ENCODE assay signal across 22 cellular contexts in the genomic region with DNA sequence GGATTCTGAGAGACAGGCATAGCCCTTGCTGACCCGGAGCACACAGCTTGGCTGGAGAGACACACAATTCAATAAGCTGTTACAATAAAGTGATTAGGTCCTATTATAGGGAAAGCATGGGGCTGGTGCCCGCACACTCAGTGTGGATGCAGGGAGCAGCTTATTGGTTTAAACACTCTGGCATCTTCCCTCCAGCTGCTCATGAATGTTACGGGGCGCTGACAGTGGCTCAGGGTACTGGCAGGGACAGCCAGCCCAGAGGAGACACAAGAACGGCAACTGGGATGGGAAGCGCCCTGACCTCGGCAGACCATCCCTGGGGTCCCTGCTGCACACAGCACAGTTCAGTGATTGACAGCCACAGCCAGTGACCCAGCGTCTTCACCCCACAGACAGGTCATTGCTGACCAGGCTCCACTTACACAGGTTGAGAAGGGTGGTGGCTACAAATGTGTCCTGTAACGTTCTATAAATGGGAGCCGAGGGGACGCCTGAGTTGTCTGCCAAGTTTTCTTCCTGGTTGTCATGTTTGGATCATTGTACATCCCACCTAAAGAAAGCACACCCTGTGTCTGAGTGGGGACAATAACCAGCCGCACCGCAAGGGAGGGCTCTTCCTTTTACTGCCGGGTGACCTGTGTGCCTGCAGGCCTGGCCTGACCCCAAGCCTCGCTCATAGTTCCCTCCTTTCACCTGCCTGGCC.
DNase-seq lines count a peak whose midpoint lies in the region; ATAC-seq and TF ChIP-seq lines count a peak whose summit lies in the region.
"Had no signal": no experiment of that assay in that cellular context is flagged by ENCODE, and none has a peak within 500 bp of the region (broad histone marks: within the 10 kb centered on the region; RNA-seq: fewer than 3 reads in every experiment).

No MANE protein-coding gene starts in this region.

- H3K4me1 ChIP-seq in right cardiac atrium (ENCODE audit: control insufficient read depth, insufficient read depth, low read length): peaks cover 4% of the 10 kb centered on the region
- H3K4me1 ChIP-seq in upper lobe of right lung: peaks cover 12% of the 10 kb centered on the region

- H3K36me3 Mint-ChIP-seq in brain (peaks cover 86% of the 10 kb centered on the region), nephron progenitor cell (ENCODE audit: low read depth) (peaks cover 52% of the 10 kb centered on the region)
- H3K36me3 Mint-ChIP-seq: activated naive CD8-positive, alpha-beta T cell had no signal

- intact Hi-C loops in Right ventricle myocardium inferior (cut with DNase I) (no loop called here), right cardiac atrium (cut with DNase I) (no loop called here), upper lobe of right lung (cut with DNase I) (no loop called here)

- H3K27me3 Mint-ChIP-seq in brain (peaks cover 4% of the 10 kb centered on the region), nephron progenitor cell (ENCODE audit: low read depth, poor library complexity) (peaks cover 9% of the 10 kb centered on the region)
- H3K27me3 Mint-ChIP-seq: activated CD4-positive, alpha-beta T cell treated with anti-CD3 and anti-CD28 coated beads, Interleukin-2, amount 10 ng/mL, durations not matched to agents 7 days and 5 days had no signal

- WGBS in right cardiac atrium: 56% methylated on average over 15 of the region's 15 CpGs

- H3K9me3 Mint-ChIP-seq in brain (peaks cover 9 to 49% (median 25%) of the 10 kb centered on the region in 5 experiments), nephron progenitor cell (peaks cover 34% of the 10 kb centered on the region)
- H3K9me3 Mint-ChIP-seq: activated CD4-positive, alpha-beta T cell treated with anti-CD3 and anti-CD28 coated beads, Interleukin-2, amount 10 ng/mL, durations not matched to agents 7 days and 5 days had no signal

- TF ChIP-seq CTCF in brain (conservative IDR thresholded peaks at IDR 0.05) (no peak), nephron progenitor cell (IDR thresholded peaks at IDR 0.05) (no peak), upper lobe of right lung (IDR thresholded peaks at IDR 0.05) (no peak)

- H3K27ac ChIP-seq in right cardiac atrium (ENCODE audit: low read length) (no peak overlapping the region), substantia nigra (ENCODE audit: low read depth, low read length, poor library complexity, severe bottlenecking) (peak overlapping the region; percentile 35), upper lobe of right lung (no peak overlapping the region)
- H3K27ac ChIP-seq: transverse colon had no signal

- DNase-seq in Right ventricle myocardium inferior (ENCODE audit: missing footprints) (peak; percentile 18), right cardiac atrium (no peak), nephron progenitor cell (peak; percentile 51), substantia nigra (lab: John Stamatoyannopoulos, UW) (no peak), NCI-H510A (lab: John Stamatoyannopoulos, UW) (no peak), upper lobe of right lung (no peak)
- DNase-seq: 8988T; activated CD4-positive, alpha-beta T cell treated with anti-CD3 and anti-CD28 coated beads, Interleukin-2, amount 10 ng/mL, durations not matched to agents 7 days and 5 days; AML-193; DMS79 treated with DMSO at 0.1 percent for 48 hours; effector memory CD8-positive, alpha-beta T cell; NCI-H1105 treated with DMSO at 0.1 percent for 48 hours; NCI-H69; nucleus accumbens; SHP77 treated with DMSO at 0.1 percent for 48 hours; stimulated activated CD4-positive, alpha-beta T cell treated with anti-CD3 and anti-CD28 coated beads, Interleukin-2, amount 100 ng/mL, for 24 hours; stimulated activated naive CD4-positive, alpha-beta T cell treated with Interleukin-2 at 50 U/mL for 16 hours; transverse colon had no signal

- peaks cover 59% of the 10 kb centered on the region for H3K4me1 Mint-ChIP-seq in brain
- peaks cover 52% of the 10 kb centered on the region for H3K4me1 Mint-ChIP-seq in nephron progenitor cell
- H3K4me1 Mint-ChIP-seq: activated CD4-positive, alpha-beta T cell treated with anti-CD3 and anti-CD28 coated beads, Interleukin-2, amount 10 ng/mL, durations not matched to agents 7 days and 5 days; activated T-helper 17 cell treated with anti-CD3 and anti-CD28 coated beads, Interleukin-2, amount 50 U/mL, for 72 hours had no signal

- ATAC-seq in Right ventricle myocardium inferior (no peak), right cardiac atrium (no peak), upper lobe of right lung (no peak), HG02759 (IDR thresholded peaks at IDR 0.05; ENCODE audit: unreplicated experiment) (no peak)
- ATAC-seq: activated T-helper 17 cell treated with anti-CD3 and anti-CD28 coated beads, Interleukin-2, amount 50 U/mL, for 72 hours; effector memory CD8-positive, alpha-beta T cell had no signal

- no peak overlapping the region for H3K4me3 ChIP-seq in right cardiac atrium (ENCODE audit: low read length)
- no peak overlapping the region for H3K4me3 ChIP-seq in upper lobe of right lung
- H3K4me3 ChIP-seq: transverse colon had no signal

- H3K27me3 ChIP-seq in right cardiac atrium (ENCODE audit: control insufficient read depth, insufficient read depth): no peaks in the 10 kb centered on the region
- no peaks in the 10 kb centered on the region for H3K27me3 ChIP-seq in upper lobe of right lung
- H3K27me3 ChIP-seq: transverse colon had no signal

- H3K4me3 Mint-ChIP-seq in brain (no peak overlapping the region), nephron progenitor cell (no peak overlapping the region)
- H3K4me3 Mint-ChIP-seq: activated CD4-positive, alpha-beta T cell treated with anti-CD3 and anti-CD28 coated beads, Interleukin-2, amount 10 ng/mL, durations not matched to agents 7 days and 5 days; activated naive CD8-positive, alpha-beta T cell; activated T-helper 17 cell treated with anti-CD3 and anti-CD28 coated beads, Interleukin-2, amount 50 U/mL, for 72 hours; effector memory CD8-positive, alpha-beta T cell had no signal

- H3K36me3 ChIP-seq in upper lobe of right lung: no peaks in the 10 kb centered on the region
- H3K36me3 ChIP-seq: transverse colon had no signal

- H3K9me3 ChIP-seq in right cardiac atrium (ENCODE audit: control insufficient read depth, low read length) (no peaks in the 10 kb centered on the region), upper lobe of right lung (no peaks in the 10 kb centered on the region)
- H3K9me3 ChIP-seq: transverse colon had no signal

- H3K27ac Mint-ChIP-seq in brain (peak overlapping the region in 4 of 5 experiments; percentile 44 to 79 (median 58)), nephron progenitor cell (peak overlapping the region; percentile 49)
- H3K27ac Mint-ChIP-seq: activated CD4-positive, alpha-beta T cell treated with anti-CD3 and anti-CD28 coated beads, Interleukin-2, amount 10 ng/mL, durations not matched to agents 7 days and 5 days; activated naive CD8-positive, alpha-beta T cell; activated T-helper 17 cell treated with anti-CD3 and anti-CD28 coated beads, Interleukin-2, amount 50 U/mL, for 72 hours; effector memory CD8-positive, alpha-beta T cell had no signal

Comparison
In these comparisons a context has a peak if more than half of its experiments do, and no peak if none do; other contexts are left out.
1. DNase-seq: peak in Right ventricle myocardium inferior (single experiment) and nephron progenitor cell (single experiment); none in right cardiac atrium (0 of 3), substantia nigra (0 of 49), NCI-H510A (single experiment) and upper lobe of right lung (single experiment).